ENCODE assay signal across 1 cellular context in the genomic region with DNA sequence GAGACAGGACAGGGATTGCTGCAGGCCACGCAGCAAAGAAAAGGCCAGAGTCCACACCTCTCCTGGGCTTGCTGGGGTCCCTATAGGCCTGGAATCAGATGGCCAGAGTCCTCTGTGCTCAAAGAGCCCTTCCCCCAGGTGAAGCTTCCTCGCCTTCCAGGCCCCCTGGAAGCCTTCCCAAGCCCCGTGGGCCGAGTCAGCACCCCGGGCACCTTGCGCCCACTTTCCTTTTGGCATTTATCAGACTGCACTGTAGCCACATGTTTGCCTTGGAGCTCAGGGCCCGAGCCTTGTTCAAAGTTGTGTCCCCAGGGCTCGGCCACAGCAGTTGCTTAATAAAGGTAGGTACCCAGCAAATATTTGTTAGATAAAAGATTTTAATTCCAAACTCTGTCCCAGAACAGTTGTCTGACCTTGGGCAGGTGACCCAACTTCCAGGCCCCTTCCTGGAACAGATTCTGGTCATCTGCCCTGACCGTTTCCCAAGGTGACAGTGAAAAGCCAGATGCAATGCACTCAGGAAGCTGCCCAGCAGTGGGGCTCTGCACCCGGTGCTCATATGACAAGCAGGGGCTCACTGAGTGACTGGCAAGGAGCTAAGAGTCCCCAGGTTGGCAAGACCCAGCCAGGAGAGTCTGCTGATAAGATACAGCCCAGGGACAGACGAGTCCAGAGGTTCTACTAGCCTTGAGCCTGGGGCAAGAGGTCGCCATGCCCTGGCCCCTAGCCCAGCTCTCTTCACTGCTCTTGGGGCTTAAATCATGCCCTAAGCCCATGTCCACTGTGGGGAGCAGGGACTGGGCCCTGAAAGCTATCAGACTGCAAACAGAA.
TF ChIP-seq lines count a peak whose summit lies in the region.

No MANE protein-coding gene starts in this region.

TF ChIP-seq in HepG2, 621 proteins besides CTCF, POLR2A, EP300 and RAD21 (continued from another document and continues in another):
- TF ChIP-seq, protein P1, sequence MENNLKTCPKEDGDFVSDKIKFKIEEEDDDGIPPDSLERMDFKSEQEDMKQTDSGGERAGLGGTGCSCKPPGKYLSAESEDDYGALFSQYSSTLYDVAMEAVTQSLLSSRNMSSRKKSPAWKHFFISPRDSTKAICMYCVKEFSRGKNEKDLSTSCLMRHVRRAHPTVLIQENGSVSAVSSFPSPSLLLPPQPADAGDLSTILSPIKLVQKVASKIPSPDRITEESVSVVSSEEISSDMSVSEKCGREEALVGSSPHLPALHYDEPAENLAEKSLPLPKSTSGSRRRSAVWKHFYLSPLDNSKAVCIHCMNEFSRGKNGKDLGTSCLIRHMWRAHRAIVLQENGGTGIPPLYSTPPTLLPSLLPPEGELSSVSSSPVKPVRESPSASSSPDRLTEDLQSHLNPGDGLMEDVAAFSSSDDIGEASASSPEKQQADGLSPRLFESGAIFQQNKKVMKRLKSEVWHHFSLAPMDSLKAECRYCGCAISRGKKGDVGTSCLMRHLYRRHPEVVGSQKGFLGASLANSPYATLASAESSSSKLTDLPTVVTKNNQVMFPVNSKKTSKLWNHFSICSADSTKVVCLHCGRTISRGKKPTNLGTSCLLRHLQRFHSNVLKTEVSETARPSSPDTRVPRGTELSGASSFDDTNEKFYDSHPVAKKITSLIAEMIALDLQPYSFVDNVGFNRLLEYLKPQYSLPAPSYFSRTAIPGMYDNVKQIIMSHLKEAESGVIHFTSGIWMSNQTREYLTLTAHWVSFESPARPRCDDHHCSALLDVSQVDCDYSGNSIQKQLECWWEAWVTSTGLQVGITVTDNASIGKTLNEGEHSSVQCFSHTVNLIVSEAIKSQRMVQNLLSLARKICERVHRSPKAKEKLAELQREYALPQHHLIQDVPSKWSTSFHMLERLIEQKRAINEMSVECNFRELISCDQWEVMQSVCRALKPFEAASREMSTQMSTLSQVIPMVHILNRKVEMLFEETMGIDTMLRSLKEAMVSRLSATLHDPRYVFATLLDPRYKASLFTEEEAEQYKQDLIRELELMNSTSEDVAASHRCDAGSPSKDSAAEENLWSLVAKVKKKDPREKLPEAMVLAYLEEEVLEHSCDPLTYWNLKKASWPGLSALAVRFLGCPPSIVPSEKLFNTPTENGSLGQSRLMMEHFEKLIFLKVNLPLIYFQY (CRISPR knock-in tag; IDR thresholded peaks at IDR 0.05; ENCODE audit: borderline replicate concordance) = peak; percentile 71; the same call in 1 of the 2 replicates
- TF ChIP-seq ZNF263 (CRISPR knock-in tag; IDR thresholded peaks at IDR 0.05) (0 out of 2 replicates have a peak, but pooled peaks have one; percentile 4), PHF5A (CRISPR knock-in tag; IDR thresholded peaks at IDR 0.05; ENCODE audit: low read depth, unreplicated experiment) (peak; percentile 10), LCORL (IDR thresholded peaks at IDR 0.05) (no peak), LCORL (CRISPR knock-in tag; IDR thresholded peaks at IDR 0.05) (0 out of 2 replicates have a peak, but pooled peaks have one; percentile 42), ZBTB3 (CRISPR knock-in tag; IDR thresholded peaks at IDR 0.05; ENCODE audit: borderline replicate concordance, low read depth) (0 out of 2 replicates have a peak, but pooled peaks have one; percentile 14), HNF4A (CRISPR knock-in tag; IDR thresholded peaks at IDR 0.05) (peak; percentile 73), ZFX (CRISPR knock-in tag; IDR thresholded peaks at IDR 0.05; ENCODE audit: low read depth) (peak; percentile 84), SMAD3 (CRISPR knock-in tag; IDR thresholded peaks at IDR 0.05) (0 out of 2 replicates have a peak, but pooled peaks have one; percentile 29), SAP130 (CRISPR knock-in tag; IDR thresholded peaks at IDR 0.05; ENCODE audit: low read depth) (peak; percentile 48; the same call in 1 of the 2 replicates), MAFF (IDR thresholded peaks at IDR 0.05; ENCODE audit: low read depth, low read length) (no peak), RXRB (CRISPR knock-in tag; IDR thresholded peaks at IDR 0.05; ENCODE audit: borderline replicate concordance) (peak; percentile 27; the same call in 1 of the 2 replicates), ARID2 (CRISPR knock-in tag; IDR thresholded peaks at IDR 0.05; ENCODE audit: borderline replicate concordance) (0 out of 2 replicates have a peak, but pooled peaks have one; percentile 8), ZNF670 (CRISPR knock-in tag; IDR thresholded peaks at IDR 0.05; ENCODE audit: borderline replicate concordance) (no peak), NONO (IDR thresholded peaks at IDR 0.05) (no peak), NONO (CRISPR knock-in tag; conservative IDR thresholded peaks at IDR 0.05) (0 out of 2 replicates have a peak, but pooled peaks have one; percentile 33), HOXA9 (CRISPR knock-in tag; IDR thresholded peaks at IDR 0.05; ENCODE audit: borderline replicate concordance) (no peak), TAF15 (IDR thresholded peaks at IDR 0.05; ENCODE audit: low read depth, low read length, poor library complexity, severe bottlenecking) (no peak), YY1 (IDR thresholded peaks at IDR 0.05; ENCODE audit: insufficient read depth, insufficient replicate concordance, low read depth, low read length) (peak; percentile 13), ZNF501 (CRISPR knock-in tag; IDR thresholded peaks at IDR 0.05) (peak; percentile 69), HNRNPL (IDR thresholded peaks at IDR 0.05; ENCODE audit: low read depth, low read length) (0 out of 2 replicates have a peak, but pooled peaks have one; percentile 13), SYNCRIP (IDR thresholded peaks at IDR 0.05; ENCODE audit: insufficient read depth, low read depth, low read length) (no peak), YEATS4 (CRISPR knock-in tag; IDR thresholded peaks at IDR 0.05; ENCODE audit: borderline replicate concordance) (peak; percentile 19; the same call in 1 of the 2 replicates), MYC (CRISPR knock-in tag; IDR thresholded peaks at IDR 0.05; ENCODE audit: borderline replicate concordance) (peak; percentile 71), TARDBP (CRISPR knock-in tag; IDR thresholded peaks at IDR 0.05) (0 out of 2 replicates have a peak, but pooled peaks have one; percentile 12), ZNF343 (CRISPR knock-in tag; IDR thresholded peaks at IDR 0.05) (0 out of 2 replicates have a peak, but pooled peaks have one; percentile 26), ZNF629 (CRISPR knock-in tag; conservative IDR thresholded peaks at IDR 0.05) (0 out of 2 replicates have a peak, but pooled peaks have one; percentile 21), ZSCAN29 (CRISPR knock-in tag; conservative IDR thresholded peaks at IDR 0.05) (0 out of 2 replicates have a peak, but pooled peaks have one; percentile 30), ZKSCAN8 (CRISPR knock-in tag; IDR thresholded peaks at IDR 0.05; ENCODE audit: borderline replicate concordance) (peak; percentile 49; the same call in 1 of the 2 replicates), NCOR1 (IDR thresholded peaks at IDR 0.05; ENCODE audit: borderline replicate concordance, low read length) (0 out of 2 replicates have a peak, but pooled peaks have one; percentile 42), THYN1 (CRISPR knock-in tag; IDR thresholded peaks at IDR 0.05; ENCODE audit: borderline replicate concordance, low read depth) (no peak)
- TF ChIP-seq, protein P2, sequence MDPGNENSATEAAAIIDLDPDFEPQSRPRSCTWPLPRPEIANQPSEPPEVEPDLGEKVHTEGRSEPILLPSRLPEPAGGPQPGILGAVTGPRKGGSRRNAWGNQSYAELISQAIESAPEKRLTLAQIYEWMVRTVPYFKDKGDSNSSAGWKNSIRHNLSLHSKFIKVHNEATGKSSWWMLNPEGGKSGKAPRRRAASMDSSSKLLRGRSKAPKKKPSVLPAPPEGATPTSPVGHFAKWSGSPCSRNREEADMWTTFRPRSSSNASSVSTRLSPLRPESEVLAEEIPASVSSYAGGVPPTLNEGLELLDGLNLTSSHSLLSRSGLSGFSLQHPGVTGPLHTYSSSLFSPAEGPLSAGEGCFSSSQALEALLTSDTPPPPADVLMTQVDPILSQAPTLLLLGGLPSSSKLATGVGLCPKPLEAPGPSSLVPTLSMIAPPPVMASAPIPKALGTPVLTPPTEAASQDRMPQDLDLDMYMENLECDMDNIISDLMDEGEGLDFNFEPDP (CRISPR knock-in tag; conservative IDR thresholded peaks at IDR 0.05) = 0 out of 2 replicates have a peak, but pooled peaks have one; percentile 33
- TF ChIP-seq, protein P3, sequence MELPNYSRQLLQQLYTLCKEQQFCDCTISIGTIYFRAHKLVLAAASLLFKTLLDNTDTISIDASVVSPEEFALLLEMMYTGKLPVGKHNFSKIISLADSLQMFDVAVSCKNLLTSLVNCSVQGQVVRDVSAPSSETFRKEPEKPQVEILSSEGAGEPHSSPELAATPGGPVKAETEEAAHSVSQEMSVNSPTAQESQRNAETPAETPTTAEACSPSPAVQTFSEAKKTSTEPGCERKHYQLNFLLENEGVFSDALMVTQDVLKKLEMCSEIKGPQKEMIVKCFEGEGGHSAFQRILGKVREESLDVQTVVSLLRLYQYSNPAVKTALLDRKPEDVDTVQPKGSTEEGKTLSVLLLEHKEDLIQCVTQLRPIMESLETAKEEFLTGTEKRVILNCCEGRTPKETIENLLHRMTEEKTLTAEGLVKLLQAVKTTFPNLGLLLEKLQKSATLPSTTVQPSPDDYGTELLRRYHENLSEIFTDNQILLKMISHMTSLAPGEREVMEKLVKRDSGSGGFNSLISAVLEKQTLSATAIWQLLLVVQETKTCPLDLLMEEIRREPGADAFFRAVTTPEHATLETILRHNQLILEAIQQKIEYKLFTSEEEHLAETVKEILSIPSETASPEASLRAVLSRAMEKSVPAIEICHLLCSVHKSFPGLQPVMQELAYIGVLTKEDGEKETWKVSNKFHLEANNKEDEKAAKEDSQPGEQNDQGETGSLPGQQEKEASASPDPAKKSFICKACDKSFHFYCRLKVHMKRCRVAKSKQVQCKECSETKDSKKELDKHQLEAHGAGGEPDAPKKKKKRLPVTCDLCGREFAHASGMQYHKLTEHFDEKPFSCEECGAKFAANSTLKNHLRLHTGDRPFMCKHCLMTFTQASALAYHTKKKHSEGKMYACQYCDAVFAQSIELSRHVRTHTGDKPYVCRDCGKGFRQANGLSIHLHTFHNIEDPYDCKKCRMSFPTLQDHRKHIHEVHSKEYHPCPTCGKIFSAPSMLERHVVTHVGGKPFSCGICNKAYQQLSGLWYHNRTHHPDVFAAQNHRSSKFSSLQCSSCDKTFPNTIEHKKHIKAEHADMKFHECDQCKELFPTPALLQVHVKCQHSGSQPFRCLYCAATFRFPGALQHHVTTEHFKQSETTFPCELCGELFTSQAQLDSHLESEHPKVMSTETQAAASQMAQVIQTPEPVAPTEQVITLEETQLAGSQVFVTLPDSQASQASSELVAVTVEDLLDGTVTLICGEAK (IDR thresholded peaks at IDR 0.05) = no peak
- TF ChIP-seq, protein P3 (CRISPR knock-in tag; IDR thresholded peaks at IDR 0.05) = peak; percentile 44; the same call in 1 of the 2 replicates
- TF ChIP-seq, protein P4, sequence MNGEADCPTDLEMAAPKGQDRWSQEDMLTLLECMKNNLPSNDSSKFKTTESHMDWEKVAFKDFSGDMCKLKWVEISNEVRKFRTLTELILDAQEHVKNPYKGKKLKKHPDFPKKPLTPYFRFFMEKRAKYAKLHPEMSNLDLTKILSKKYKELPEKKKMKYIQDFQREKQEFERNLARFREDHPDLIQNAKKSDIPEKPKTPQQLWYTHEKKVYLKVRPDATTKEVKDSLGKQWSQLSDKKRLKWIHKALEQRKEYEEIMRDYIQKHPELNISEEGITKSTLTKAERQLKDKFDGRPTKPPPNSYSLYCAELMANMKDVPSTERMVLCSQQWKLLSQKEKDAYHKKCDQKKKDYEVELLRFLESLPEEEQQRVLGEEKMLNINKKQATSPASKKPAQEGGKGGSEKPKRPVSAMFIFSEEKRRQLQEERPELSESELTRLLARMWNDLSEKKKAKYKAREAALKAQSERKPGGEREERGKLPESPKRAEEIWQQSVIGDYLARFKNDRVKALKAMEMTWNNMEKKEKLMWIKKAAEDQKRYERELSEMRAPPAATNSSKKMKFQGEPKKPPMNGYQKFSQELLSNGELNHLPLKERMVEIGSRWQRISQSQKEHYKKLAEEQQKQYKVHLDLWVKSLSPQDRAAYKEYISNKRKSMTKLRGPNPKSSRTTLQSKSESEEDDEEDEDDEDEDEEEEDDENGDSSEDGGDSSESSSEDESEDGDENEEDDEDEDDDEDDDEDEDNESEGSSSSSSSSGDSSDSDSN (CRISPR knock-in tag; IDR thresholded peaks at IDR 0.05) = peak; percentile 45
- TF ChIP-seq, protein P5, sequence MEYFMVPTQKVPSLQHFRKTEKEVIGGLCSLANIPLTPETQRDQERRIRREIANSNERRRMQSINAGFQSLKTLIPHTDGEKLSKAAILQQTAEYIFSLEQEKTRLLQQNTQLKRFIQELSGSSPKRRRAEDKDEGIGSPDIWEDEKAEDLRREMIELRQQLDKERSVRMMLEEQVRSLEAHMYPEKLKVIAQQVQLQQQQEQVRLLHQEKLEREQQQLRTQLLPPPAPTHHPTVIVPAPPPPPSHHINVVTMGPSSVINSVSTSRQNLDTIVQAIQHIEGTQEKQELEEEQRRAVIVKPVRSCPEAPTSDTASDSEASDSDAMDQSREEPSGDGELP (IDR thresholded peaks at IDR 0.05; ENCODE audit: borderline replicate concordance, low read depth) = 0 out of 2 replicates have a peak, but pooled peaks have one; percentile 7
